8 cellular contexts compared by ENCODE assay signal in genomic region chr2:135741395-135742306, GRCh38. TPM values are rescaled to one million over a fixed set of nuclear protein-coding genes. Genes with fewer than 3 reads are reported as not detected.
DNase-seq lines count a peak whose midpoint lies in the region; ATAC-seq and TF ChIP-seq lines count a peak whose summit lies in the region.

Gene UBXN4 (plus strand): TSS chr2:135741855. CDS start chr2:135741930, 75 bp downstream.

- H3K4me3 Mint-ChIP-seq in GM23338 (peak within 1 kb of the TSS; percentile 92), natural killer cell (peak within 1 kb of the TSS; percentile 95)
- peak within 1 kb of the TSS; percentile 98 for H3K4me3 Mint-ChIP-seq in activated T-helper 2 cell treated with anti-CD3 and anti-CD28 coated beads, Interferon-gamma antibody, Interleukin-2, Interleukin-4, amounts not matched to agents 10 μg/mL and 5 μg/mL and 100 μg/mL, durations not matched to agents 14 hours and 24 hours and 36 hours (ENCODE audit: low read depth)

- peaks cover 2% of the 10 kb centered on the region for H3K27me3 Mint-ChIP-seq in GM23338 (ENCODE audit: insufficient read depth, low read depth, poor library complexity)
- no peaks in the 10 kb centered on the region for H3K27me3 Mint-ChIP-seq in activated T-helper 2 cell treated with anti-CD3 and anti-CD28 coated beads, Interferon-gamma antibody, Interleukin-2, Interleukin-4, amounts not matched to agents 10 μg/mL and 5 μg/mL and 100 μg/mL, durations not matched to agents 14 hours and 24 hours and 36 hours (ENCODE audit: low read depth)
- H3K27me3 Mint-ChIP-seq in natural killer cell (ENCODE audit: low read depth in 2 of 2): no peaks in the 10 kb centered on the region

- H3F3A ChIP-seq in GM23338 (replicated peaks; ENCODE audit: low read depth): peaks cover 3% of the 10 kb centered on the region; the same call in 1 of the 2 replicates

- no peaks in the 10 kb centered on the region for H3K27me3 ChIP-seq in GM23338 (ENCODE audit: insufficient read depth)

- H3K27ac ChIP-seq in GM23338 (ENCODE audit: low read depth) (peak within 1 kb of the TSS; percentile 97), RWPE1 (peak within 1 kb of the TSS; percentile 97)

- ATAC-seq in GM23338 (peak; percentile 91), natural killer cell (peak; percentile 86 to 97 (median 90))
- ATAC-seq in stimulated activated naive CD8-positive, alpha-beta T cell treated with anti-CD3 and anti-CD28 coated beads, Interleukin-15, Interleukin-2, amounts not matched to agents 100 U/mL and 50 U/mL, for 24 hours: peak; percentile 96

- H4K20me1 ChIP-seq in GM23338 (replicated peaks; ENCODE audit: insufficient read depth): peaks cover 15% of the 10 kb centered on the region

- H3K36me3 Mint-ChIP-seq in GM23338 (ENCODE audit: low read depth) (peaks cover 8% of the 10 kb centered on the region), natural killer cell (no peaks in the 10 kb centered on the region)
- H3K36me3 Mint-ChIP-seq in activated T-helper 2 cell treated with anti-CD3 and anti-CD28 coated beads, Interferon-gamma antibody, Interleukin-2, Interleukin-4, amounts not matched to agents 10 μg/mL and 5 μg/mL and 100 μg/mL, durations not matched to agents 14 hours and 24 hours and 36 hours (ENCODE audit: low read depth): peaks cover 34% of the 10 kb centered on the region

- peak; percentile 99 for DNase-seq in EH (ENCODE audit: low read depth)
- peak; percentile 98 for DNase-seq in GM23338 (ENCODE audit: low spot score)
- peak; percentile 94 for DNase-seq in RWPE1 (ENCODE audit: low spot score)
- DNase-seq in activated T-helper 2 cell treated with anti-CD3 and anti-CD28 coated beads, Interferon-gamma antibody, Interleukin-2, Interleukin-4, amounts not matched to agents 10 μg/mL and 5 μg/mL and 100 μg/mL, durations not matched to agents 14 hours and 24 hours and 36 hours (ENCODE audit: low spot score): peak; percentile 90
- DNase-seq in fibroblast of mammary gland (ENCODE audit: low read depth): peak; percentile 99
- DNase-seq in natural killer cell: peak; percentile 84
- DNase-seq in stimulated activated naive CD8-positive, alpha-beta T cell treated with anti-CD3 and anti-CD28 coated beads, Interleukin-15, Interleukin-2, amounts not matched to agents 100 U/mL and 50 U/mL, for 24 hours: peak; percentile 96

- H3K27ac Mint-ChIP-seq in GM23338: peak within 1 kb of the TSS; percentile 99
- peak within 1 kb of the TSS; percentile 100 for H3K27ac Mint-ChIP-seq in activated T-helper 2 cell treated with anti-CD3 and anti-CD28 coated beads, Interferon-gamma antibody, Interleukin-2, Interleukin-4, amounts not matched to agents 10 μg/mL and 5 μg/mL and 100 μg/mL, durations not matched to agents 14 hours and 24 hours and 36 hours
- H3K27ac Mint-ChIP-seq in natural killer cell: peak within 1 kb of the TSS; percentile 95 to 96

- intact Hi-C loops in activated T-helper 2 cell treated with anti-CD3 and anti-CD28 coated beads, Interferon-gamma antibody, Interleukin-2, Interleukin-4, amounts not matched to agents 10 μg/mL and 5 μg/mL and 100 μg/mL, durations not matched to agents 14 hours and 24 hours and 36 hours (cut with micrococcal nuclease): loop anchor here (1.0 to 5.0 kb wide), 9 partner anchors 56 to 1624 kb away; partner anchors contain the start of genes CCNT2, CXCR4, MCM6 and RAB3GAP1
- intact Hi-C loops in natural killer cell (cut with micrococcal nuclease): loop anchor here (1.0 to 5.0 kb wide), 4 partner anchors 210 to 823 kb away; partner anchors contain the start of genes CCNT2, CXCR4, R3HDM1 and RAB3GAP1

- CTCF ChIA-PET in RWPE1 (lab: Yijun Ruan, JAX): interaction anchor here (0.8 kb wide), 1 partner anchor 31 kb away, joined by 4 read pairs; no protein-coding TSS in a partner anchor

- H3K9me2 ChIP-seq in GM23338 (ENCODE audit: insufficient read depth): no peaks in the 10 kb centered on the region; the same call in 1 of the 2 replicates

- H3K36me3 ChIP-seq in GM23338 (ENCODE audit: insufficient read depth): no peaks in the 10 kb centered on the region

- TF ChIP-seq CTCF in GM23338 (conservative IDR thresholded peaks at IDR 0.05; ENCODE audit: low read depth in 2 of 2): peak; percentile 83 to 92
- TF ChIP-seq CTCF in LNCAP (IDR thresholded peaks at IDR 0.05): peak; percentile 48; the same call in 1 of the 2 replicates
- peak; percentile 49 for TF ChIP-seq CTCF in RWPE1 (conservative IDR thresholded peaks at IDR 0.05; ENCODE audit: low read depth)
- TF ChIP-seq CTCF in fibroblast of mammary gland (conservative IDR thresholded peaks at IDR 0.05; ENCODE audit: control insufficient read depth, insufficient read depth, low read depth, low read length): peak; percentile 53
- peak; percentile 22 for TF ChIP-seq CTCF in natural killer cell (IDR thresholded peaks at IDR 0.05)

- peaks cover 12% of the 10 kb centered on the region for H3K4me1 ChIP-seq in GM23338 (ENCODE audit: insufficient read depth)

- H3K9me3 Mint-ChIP-seq in GM23338: no peaks in the 10 kb centered on the region; the same call in 2 of the 3 replicates
- H3K9me3 Mint-ChIP-seq in activated T-helper 2 cell treated with anti-CD3 and anti-CD28 coated beads, Interferon-gamma antibody, Interleukin-2, Interleukin-4, amounts not matched to agents 10 μg/mL and 5 μg/mL and 100 μg/mL, durations not matched to agents 14 hours and 24 hours and 36 hours: peaks cover 4% of the 10 kb centered on the region
- no peaks in the 10 kb centered on the region for H3K9me3 Mint-ChIP-seq in natural killer cell

- peaks cover 43% of the 10 kb centered on the region for H3K79me2 ChIP-seq in GM23338 (replicated peaks; ENCODE audit: insufficient read depth)

- POLR2A ChIA-PET in RWPE1 (lab: Yijun Ruan, JAX; ENCODE audit: low non-redundant PET): interaction anchor here (0.6 kb wide), 1 partner anchor 180 kb away, joined by 3 read pairs; no protein-coding TSS in a partner anchor

- peak within 1 kb of the TSS; percentile 71 for H3K4me3 ChIP-seq in GM23338
- H3K4me3 ChIP-seq in fibroblast of mammary gland (ENCODE audit: control insufficient read depth, low read depth, low read length): peak within 1 kb of the TSS; percentile 69

- H3K4me1 Mint-ChIP-seq in GM23338 (peaks cover 14% of the 10 kb centered on the region), natural killer cell (peaks cover 34 to 40% of the 10 kb centered on the region in 2 donors)
- H3K4me1 Mint-ChIP-seq in activated T-helper 2 cell treated with anti-CD3 and anti-CD28 coated beads, Interferon-gamma antibody, Interleukin-2, Interleukin-4, amounts not matched to agents 10 μg/mL and 5 μg/mL and 100 μg/mL, durations not matched to agents 14 hours and 24 hours and 36 hours (ENCODE audit: low read depth): peaks cover 34% of the 10 kb centered on the region

- H2AFZ ChIP-seq in GM23338: peak within 1 kb of the TSS; percentile 8; the same call in 1 of the 2 replicates

- H3K4me2 ChIP-seq in GM23338: peak within 1 kb of the TSS; percentile 88

TF ChIP-seq in GM23338, 12 proteins besides CTCF, POLR2A, EP300 and RAD21:
- TF ChIP-seq EZH2 (IDR thresholded peaks at IDR 0.05; ENCODE audit: low read depth, unreplicated experiment) (no peak), CREB1 (CRISPR knock-in tag; IDR thresholded peaks at IDR 0.05; ENCODE audit: low read depth) (peak; percentile 87), STAT1 (IDR thresholded peaks at IDR 0.05; ENCODE audit: unreplicated experiment) (no peak), ETS1 (IDR thresholded peaks at IDR 0.05) (peak; percentile 94), POLR2AphosphoS5 (IDR thresholded peaks at IDR 0.05; ENCODE audit: low read depth) (peak; percentile 80)

RNA-seq across cellular contexts. Expression of gene UBXN4, which starts in this region (rescaled TPM):
- total RNA-seq in GM23338 (2014; rRNA removed; shearing (Covaris generic)): 57.6 and 62.0 TPM in 2 replicates
- polyA plus RNA-seq in GM23338 (2016; fragmentation: Nextera tagmentation; extraction: Ambion mirVana): 160 and 226 TPM in 2 replicates
- 118 and 138 TPM in 2 replicates for total RNA-seq in activated T-helper 2 cell treated with anti-CD3 and anti-CD28 coated beads, Interferon-gamma antibody, Interleukin-2, Interleukin-4, amounts not matched to agents 10 μg/mL and 5 μg/mL and 100 μg/mL, durations not matched to agents 14 hours and 24 hours and 36 hours
- 100 to 1,000 TPM; 129 to 153 (median 150) TPM for total RNA-seq in natural killer cell

Comparison
In these comparisons a context has a peak if more than half of its experiments do, and no peak if none do; other contexts are left out.
1. Peak in every context shown above with its lines: DNase-seq, ATAC-seq, H3K4me3 ChIP-seq and H3K27ac ChIP-seq.
2. CTCF ChIP-seq: peak in every context shown above with its lines; median percentile 88 in GM23338; 53 in fibroblast of mammary gland; 49 in RWPE1; 48 in LNCAP; 22 in natural killer cell.